In the genomic region with DNA sequence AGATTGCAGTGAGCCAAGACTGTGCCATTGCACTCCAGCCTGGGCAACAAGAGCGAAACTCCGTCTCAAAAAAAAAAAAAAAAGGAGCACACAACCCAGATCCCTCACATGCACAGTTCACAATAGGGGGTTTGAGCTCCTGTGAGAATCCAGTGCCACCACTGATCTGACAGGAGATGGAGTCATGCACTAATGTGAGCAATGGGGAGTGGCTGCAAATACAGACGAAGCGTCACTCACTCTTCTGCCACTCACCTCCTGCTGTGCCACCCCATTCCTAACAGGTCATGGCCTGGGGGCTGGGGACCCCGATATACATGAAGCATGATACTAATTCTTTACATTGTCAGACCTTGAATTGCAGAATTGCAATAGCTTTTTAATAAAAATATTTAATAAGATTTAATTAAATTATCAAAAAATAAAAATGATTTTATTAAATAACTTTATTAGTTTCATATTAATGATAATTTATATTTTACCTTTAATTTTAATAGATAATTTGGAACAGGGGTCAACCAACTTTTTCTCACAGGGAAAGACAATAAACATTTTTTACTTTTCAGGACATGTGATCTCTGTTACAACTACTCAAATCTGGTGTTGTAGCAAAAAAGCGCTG, we compare ENCODE assay signal across 10 cellular contexts.
"Had no signal": no experiment of that assay in that cellular context is flagged by ENCODE, and none has a peak within 500 bp of the region (broad histone marks: within the 10 kb centered on the region; RNA-seq: fewer than 3 reads in every experiment).

No MANE protein-coding gene starts in this region.

- DNase-seq: activated CD4-positive, alpha-beta T cell treated with anti-CD3 and anti-CD28 coated beads, Interleukin-2, amount 10 ng/mL, durations not matched to agents 24 days and 14 days; activated CD8-positive, alpha-beta memory T cell treated with anti-CD3 and anti-CD28 coated beads for 24 hours; activated naive CD4-positive, alpha-beta T cell treated with anti-CD3 and anti-CD28 coated beads for 36 hours; kidney; midbrain; T-cell; T1000 had no signal

- H3K9me3 Mint-ChIP-seq: activated CD4-positive, alpha-beta T cell treated with anti-CD3 and anti-CD28 coated beads, Interleukin-2, amount 10 ng/mL, durations not matched to agents 24 days and 14 days; activated naive CD4-positive, alpha-beta T cell treated with anti-CD3 and anti-CD28 coated beads for 36 hours; neural progenitor cell; stimulated activated effector memory CD8-positive, alpha-beta T cell treated with anti-CD3 and anti-CD28 coated beads, Interleukin-12 subunit alpha, Interleukin-12 subunit beta, amount 100 ng/mL, for 72 hours; T-cell had no signal

- FAIRE-seq: astrocyte, kidney had no signal

- H3K27ac Mint-ChIP-seq: activated CD4-positive, alpha-beta T cell treated with anti-CD3 and anti-CD28 coated beads, Interleukin-2, amount 10 ng/mL, durations not matched to agents 24 days and 14 days; activated naive CD4-positive, alpha-beta T cell treated with anti-CD3 and anti-CD28 coated beads for 36 hours; neural progenitor cell; stimulated activated effector memory CD8-positive, alpha-beta T cell treated with anti-CD3 and anti-CD28 coated beads, Interleukin-12 subunit alpha, Interleukin-12 subunit beta, amount 100 ng/mL, for 72 hours; T-cell had no signal

- H3K4me1 Mint-ChIP-seq: activated CD4-positive, alpha-beta T cell treated with anti-CD3 and anti-CD28 coated beads, Interleukin-2, amount 10 ng/mL, durations not matched to agents 24 days and 14 days; stimulated activated effector memory CD8-positive, alpha-beta T cell treated with anti-CD3 and anti-CD28 coated beads, Interleukin-12 subunit alpha, Interleukin-12 subunit beta, amount 100 ng/mL, for 72 hours; T-cell had no signal

- H3K4me3 Mint-ChIP-seq: activated CD4-positive, alpha-beta T cell treated with anti-CD3 and anti-CD28 coated beads, Interleukin-2, amount 10 ng/mL, durations not matched to agents 24 days and 14 days; activated naive CD4-positive, alpha-beta T cell treated with anti-CD3 and anti-CD28 coated beads for 36 hours; neural progenitor cell; stimulated activated effector memory CD8-positive, alpha-beta T cell treated with anti-CD3 and anti-CD28 coated beads, Interleukin-12 subunit alpha, Interleukin-12 subunit beta, amount 100 ng/mL, for 72 hours; T-cell had no signal

- H3K36me3 Mint-ChIP-seq: neural progenitor cell; stimulated activated effector memory CD8-positive, alpha-beta T cell treated with anti-CD3 and anti-CD28 coated beads, Interleukin-12 subunit alpha, Interleukin-12 subunit beta, amount 100 ng/mL, for 72 hours; T-cell had no signal
